In genomic region chr1:41582851-41583657, GRCh38 we compare ENCODE assay signal across 25 cellular contexts.
"Had no signal": no experiment of that assay in that cellular context is flagged by ENCODE, and none has a peak within 500 bp of the region (broad histone marks: within the 10 kb centered on the region; RNA-seq: fewer than 3 reads in every experiment).

No MANE protein-coding gene starts in this region.

- H3K27ac Mint-ChIP-seq: activated naive CD8-positive, alpha-beta T cell; activated T-helper 1 cell treated with anti-CD3 and anti-CD28 coated beads, Interleukin-12 subunit alpha, Interleukin-12 subunit beta, Interleukin-2, Interleukin-4 antibody, amounts not matched to agents 30 ng/mL and 10 ng/mL and 1 ng/mL, durations not matched to agents 14 hours and 24 hours and 36 hours; T-cell; T-helper 2 cell treated with Interferon-gamma antibody and Interleukin-4, amounts not matched to agents 5 μg/mL and 100 μg/mL, for 36 hours had no signal

- H3K27ac ChIP-seq: breast epithelium, colonic mucosa, dorsolateral prefrontal cortex, gastroesophageal sphincter, thyroid gland, upper lobe of right lung, WERI-Rb-1 had no signal

- H3K9me3 ChIP-seq: breast epithelium, colonic mucosa, gastroesophageal sphincter, thyroid gland, upper lobe of right lung had no signal

- H3K9me3 Mint-ChIP-seq: activated T-helper 1 cell treated with anti-CD3 and anti-CD28 coated beads, Interleukin-12 subunit alpha, Interleukin-12 subunit beta, Interleukin-2, Interleukin-4 antibody, amounts not matched to agents 30 ng/mL and 10 ng/mL and 1 ng/mL, durations not matched to agents 14 hours and 24 hours and 36 hours; nephron; T-cell; T-helper 2 cell treated with Interferon-gamma antibody and Interleukin-4, amounts not matched to agents 5 μg/mL and 100 μg/mL, for 36 hours had no signal

- ATAC-seq: gastroesophageal sphincter, sciatic nerve, T-cell, upper lobe of right lung had no signal

- H3K27me3 Mint-ChIP-seq: activated naive CD8-positive, alpha-beta T cell; T-cell had no signal

- H3K4me1 ChIP-seq: breast epithelium, colonic mucosa, gastroesophageal sphincter, thyroid gland, upper lobe of right lung had no signal

- H3K4me3 Mint-ChIP-seq: activated naive CD8-positive, alpha-beta T cell; activated T-helper 1 cell treated with anti-CD3 and anti-CD28 coated beads, Interleukin-12 subunit alpha, Interleukin-12 subunit beta, Interleukin-2, Interleukin-4 antibody, amounts not matched to agents 30 ng/mL and 10 ng/mL and 1 ng/mL, durations not matched to agents 14 hours and 24 hours and 36 hours; nephron; T-cell; T-helper 2 cell treated with Interferon-gamma antibody and Interleukin-4, amounts not matched to agents 5 μg/mL and 100 μg/mL, for 36 hours had no signal

- H3K27me3 ChIP-seq: breast epithelium, colonic mucosa, dorsolateral prefrontal cortex, gastroesophageal sphincter, thyroid gland, upper lobe of right lung had no signal

- H3K36me3 ChIP-seq: breast epithelium, colonic mucosa, thyroid gland, upper lobe of right lung had no signal

- DNase-seq: activated CD4-positive, CD25-positive, alpha-beta regulatory T cell treated with anti-CD3 and anti-CD28 coated beads, Interleukin-2, amount 50 U/mL, for 72 hours; activated gamma-delta T cell treated with Interleukin-2 at 50 U/mL for 16 hours; amniotic stem cell; colonic mucosa; dorsolateral prefrontal cortex; head of caudate nucleus; hypothalamus; mesenchymal stem cell; nucleus accumbens; small intestine; stimulated activated CD4-positive, alpha-beta T cell treated with anti-CD3 and anti-CD28 coated beads, Interleukin-2, amount 100 ng/mL, for 24 hours; stimulated activated CD8-positive, alpha-beta memory T cell treated with anti-CD3 and anti-CD28 coated beads, Interleukin-4, amount 100 ng/mL, for 48 hours; stimulated activated naive CD4-positive, alpha-beta T cell; substantia nigra; T-cell; thyroid gland; upper lobe of right lung; WERI-Rb-1 had no signal

- H3K4me3 ChIP-seq: breast epithelium, colonic mucosa, dorsolateral prefrontal cortex, gastroesophageal sphincter, thyroid gland, upper lobe of right lung had no signal
